ENCODE assay signal across 2 cellular contexts in genomic region chr15:77626002-77626401, GRCh38.
TF ChIP-seq lines count a peak whose summit lies in the region.

No MANE protein-coding gene starts in this region.

TF ChIP-seq in HepG2, 621 proteins besides CTCF, POLR2A, EP300 and RAD21:
- no peak for TF ChIP-seq TOPORS (CRISPR knock-in tag; IDR thresholded peaks at IDR 0.05)
- TF ChIP-seq CHD4 (IDR thresholded peaks at IDR 0.05; ENCODE audit: borderline replicate concordance, low read length) = 0 out of 2 replicates have a peak, but pooled peaks have one; percentile 11
TF ChIP-seq in HepG2: peak in this region for 1.

TF ChIP-seq in H1, 55 proteins besides CTCF, POLR2A, EP300 and RAD21:
- TF ChIP-seq CREB1 (IDR thresholded peaks at IDR 0.05) (no peak), TEAD4 (IDR thresholded peaks at IDR 0.05; ENCODE audit: low read depth, low read length) (no peak), HDAC6 (IDR thresholded peaks at IDR 0.05; ENCODE audit: low read depth, low read length) (no peak), SP1 (IDR thresholded peaks at IDR 0.05; ENCODE audit: low read depth, low read length) (no peak), RBBP5 (IDR thresholded peaks at IDR 0.05; ENCODE audit: borderline replicate concordance, low read depth, low read length) (no peak), EGR1 (IDR thresholded peaks at IDR 0.05; ENCODE audit: borderline replicate concordance, low read depth, low read length) (no peak), PHF8 (conservative IDR thresholded peaks at IDR 0.05; ENCODE audit: low read depth, low read length) (no peak), GTF2F1 (IDR thresholded peaks at IDR 0.05; ENCODE audit: borderline replicate concordance, low read depth, low read length) (no peak), POLR2AphosphoS5 (IDR thresholded peaks at IDR 0.05; ENCODE audit: low read depth, low read length) (no peak), ATF2 (IDR thresholded peaks at IDR 0.05; ENCODE audit: low read length) (no peak), JUND (IDR thresholded peaks at IDR 0.05; ENCODE audit: low read length) (no peak), HDAC2 (IDR thresholded peaks at IDR 0.05; ENCODE audit: borderline replicate concordance in 1 of 2, low read depth in 2 of 2, low read length in 2 of 2) (no peak), SIN3A (conservative IDR thresholded peaks at IDR 0.05 in 1 of 2, IDR thresholded peaks at IDR 0.05 in 1 of 2; ENCODE audit: low read depth in 1 of 2, low read length in 2 of 2) (no peak), MAFK (IDR thresholded peaks at IDR 0.05; ENCODE audit: low read depth, low read length) (no peak), E2F6 (IDR thresholded peaks at IDR 0.05) (no peak), SRF (IDR thresholded peaks at IDR 0.05; ENCODE audit: low read depth, low read length) (no peak), ZNF274 (IDR thresholded peaks at IDR 0.05; ENCODE audit: borderline replicate concordance, extremely low read depth, low read length) (no peak), FOSL1 (IDR thresholded peaks at IDR 0.05; ENCODE audit: insufficient read depth, low read depth, low read length) (no peak), ATF3 (IDR thresholded peaks at IDR 0.05; ENCODE audit: insufficient read depth, low read depth, low read length) (no peak)
